In genomic region chrX:115949900-115950822, GRCh38 we compare ENCODE assay signal across 1 cellular context.
TF ChIP-seq lines count a peak whose summit lies in the region.

No MANE protein-coding gene starts in this region.

TF ChIP-seq in IMR-90, 13 proteins besides CTCF, POLR2A, EP300 and RAD21 (continued from another document):
- TF ChIP-seq ELK1 (IDR thresholded peaks at IDR 0.05; ENCODE audit: borderline replicate concordance, low read depth, low read length): no peak
